In the genomic region with DNA sequence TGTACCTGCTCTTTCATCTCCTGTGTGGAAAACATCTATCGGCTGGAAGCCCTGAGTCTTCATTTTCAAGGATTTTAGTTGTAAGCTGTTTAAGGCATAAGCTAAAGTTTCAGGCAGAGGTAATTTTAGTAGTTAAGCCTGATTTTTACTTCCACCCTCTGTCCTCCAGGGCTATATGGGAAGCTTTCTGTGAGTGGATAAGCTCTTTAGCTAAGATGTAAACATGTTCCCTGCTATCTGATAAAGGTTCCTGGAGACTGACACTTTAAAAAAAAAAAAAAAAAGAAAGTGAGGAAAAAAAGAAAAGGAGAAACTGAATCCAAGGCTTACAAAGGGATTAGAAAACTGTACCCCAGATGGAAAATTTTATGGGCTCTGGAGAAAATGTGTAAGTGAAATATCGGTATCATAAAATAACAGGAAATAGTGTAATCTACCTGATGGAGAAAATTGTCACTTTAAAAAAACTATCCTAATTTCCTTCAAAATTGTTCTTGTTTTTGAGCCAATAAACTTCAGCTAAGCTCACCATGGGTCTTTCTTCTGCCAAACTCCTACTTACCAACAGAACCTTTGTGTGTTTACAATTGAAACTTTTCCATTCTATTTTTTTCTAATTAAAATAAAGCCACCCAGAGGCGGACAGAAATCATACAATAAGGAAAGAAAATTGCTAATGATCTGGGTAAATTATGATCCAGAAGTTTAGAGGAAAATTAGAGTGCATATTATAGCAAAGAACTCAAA, we compare ENCODE assay signal across 19 cellular contexts.
DNase-seq lines count a peak whose midpoint lies in the region; ATAC-seq, FAIRE-seq and TF ChIP-seq lines count a peak whose summit lies in the region.
"Had no signal": no experiment of that assay in that cellular context is flagged by ENCODE, and none has a peak within 500 bp of the region (broad histone marks: within the 10 kb centered on the region; RNA-seq: fewer than 3 reads in every experiment).

No MANE protein-coding gene starts in this region.

- POLR2A ChIA-PET in Panc1 (lab: Charles Lee) (interaction anchor here (0.6 to 0.8 kb wide), 3 partner anchors 135 to 758 kb away, joined by 3 to 4 read pairs (median 3); no protein-coding TSS in a partner anchor), HepG2 (lab: Yijun Ruan, JAX) (no interaction called here)

- H3K9me3 Mint-ChIP-seq in GM23338: no peaks in the 10 kb centered on the region
- H3K9me3 Mint-ChIP-seq in progenitor cell of endocrine pancreas (ENCODE audit: low read depth): no peaks in the 10 kb centered on the region
- H3K9me3 Mint-ChIP-seq: CD4-positive, alpha-beta memory T cell had no signal

- no peaks in the 10 kb centered on the region for H3K9me2 ChIP-seq in GM23338 (ENCODE audit: insufficient read depth)
- no peaks in the 10 kb centered on the region for H3K9me2 ChIP-seq in hepatocyte (replicated peaks; ENCODE audit: insufficient read depth)

- CTCF ChIA-PET in Panc1 (lab: Charles Lee): interaction anchor here (0.7 kb wide), 1 partner anchor 83 kb away, joined by 6 read pairs; no protein-coding TSS in a partner anchor
- CTCF ChIA-PET in HepG2 (lab: Yijun Ruan, JAX; ENCODE audit: low intra/inter-chr PET ratio, low total read pairs): no interaction called here

- H3K36me3 Mint-ChIP-seq in GM23338 (ENCODE audit: low read depth) (no peaks in the 10 kb centered on the region), progenitor cell of endocrine pancreas (ENCODE audit: insufficient read depth) (no peaks in the 10 kb centered on the region)
- H3K36me3 Mint-ChIP-seq: CD4-positive, alpha-beta memory T cell had no signal

- no peaks in the 10 kb centered on the region for H3F3A ChIP-seq in GM23338 (replicated peaks; ENCODE audit: low read depth)

- H3K4me3 ChIP-seq in GM23338 (no peak overlapping the region), Panc1 (ENCODE audit: low read depth in 2 of 2, low read length in 2 of 2) (no peak overlapping the region), hepatocyte (no peak overlapping the region), HepG2 (replicated peaks in 1 of 3; ENCODE audit: insufficient read depth in 1 of 3, low read depth in 2 of 3, low read length in 3 of 3) (no peak overlapping the region)
- H3K4me3 ChIP-seq: HAP-1 had no signal

- intact Hi-C loops in Panc1 (cut with micrococcal nuclease; ENCODE audit: unreplicated experiment): no loop called here
- intact Hi-C loops in HepG2 (cut with micrococcal nuclease; ENCODE audit: unreplicated experiment): no loop called here

- H3K9ac ChIP-seq in HepG2 (ENCODE audit: insufficient read depth, low read depth, low read length): no peak overlapping the region

- no peak for TF ChIP-seq POLR2A in HepG2 (IDR thresholded peaks at IDR 0.05; ENCODE audit: insufficient read depth in 1 of 2, low read depth in 2 of 2, low read length in 2 of 2)

- H3K27me3 ChIP-seq in GM23338 (ENCODE audit: insufficient read depth) (no peaks in the 10 kb centered on the region), Panc1 (ENCODE audit: control insufficient read depth, insufficient read depth, low read length) (no peaks in the 10 kb centered on the region), hepatocyte (no peaks in the 10 kb centered on the region), HepG2 (ENCODE audit: control insufficient read depth in 1 of 2, insufficient read depth in 2 of 2, low read length in 2 of 2) (no peaks in the 10 kb centered on the region)

- no TSS peak for BruUV-seq in Panc1 (replicated peaks; lab: Mats Ljungman, UMichigan)
- no TSS peak for BruUV-seq in HepG2 (replicated peaks; lab: Mats Ljungman, UMichigan)

- H3K36me3 ChIP-seq in GM23338 (ENCODE audit: insufficient read depth) (no peaks in the 10 kb centered on the region), Panc1 (ENCODE audit: control insufficient read depth, insufficient read depth, low read length) (no peaks in the 10 kb centered on the region), hepatocyte (replicated peaks; ENCODE audit: insufficient read depth, low read depth) (no peaks in the 10 kb centered on the region), HepG2 (replicated peaks in 1 of 2; ENCODE audit: control insufficient read depth in 1 of 2, insufficient read depth in 2 of 2, low read length in 2 of 2) (no peaks in the 10 kb centered on the region)
- H3K36me3 ChIP-seq: HAP-1 had no signal

- H3K4me1 Mint-ChIP-seq in GM23338: peaks cover 2% of the 10 kb centered on the region; the same call in 1 of the 3 replicates
- H3K4me1 Mint-ChIP-seq in progenitor cell of endocrine pancreas (ENCODE audit: low read depth): peaks cover 30% of the 10 kb centered on the region
- H3K4me1 Mint-ChIP-seq: B cell; CD4-positive, alpha-beta memory T cell had no signal

- H3K27ac Mint-ChIP-seq in GM23338 (no peak overlapping the region; the same call in 1 of the 2 replicates), progenitor cell of endocrine pancreas (peak overlapping the region; percentile 17)
- H3K27ac Mint-ChIP-seq: B cell; CD4-positive, alpha-beta memory T cell had no signal

- no peak for ATAC-seq in GM23338
- no peak for ATAC-seq in Panc1
- no peak for ATAC-seq in HepG2
- ATAC-seq in GM19324 (IDR thresholded peaks at IDR 0.05; ENCODE audit: low FRiP score, unreplicated experiment): no peak

- no peaks in the 10 kb centered on the region for H3K79me2 ChIP-seq in GM23338 (replicated peaks; ENCODE audit: insufficient read depth)
- no peaks in the 10 kb centered on the region for H3K79me2 ChIP-seq in hepatocyte
- no peaks in the 10 kb centered on the region for H3K79me2 ChIP-seq in HepG2 (ENCODE audit: insufficient read depth, low read length)

- TF ChIP-seq CTCF in GM23338 (conservative IDR thresholded peaks at IDR 0.05; ENCODE audit: low read depth in 2 of 2) (no peak), Panc1 (IDR thresholded peaks at IDR 0.05) (no peak), hepatocyte (IDR thresholded peaks at IDR 0.05; ENCODE audit: poor library complexity) (no peak), progenitor cell of endocrine pancreas (IDR thresholded peaks at IDR 0.05; ENCODE audit: unreplicated experiment) (no peak), HepG2 (CRISPR knock-in tag; IDR thresholded peaks at IDR 0.05) (no peak)

- in situ Hi-C loops in Panc1 (cut with HindIII; ENCODE audit: low pct_unique_long_range_greater_than_20kb, low sequenced_read_pairs) (no loop called here), HepG2 (cut with HindIII; ENCODE audit: extremely low pct_ligation_motif_present, low pct_unique_long_range_greater_than_20kb) (no loop called here)

- H3K9me3 ChIP-seq in Panc1 (ENCODE audit: control insufficient read depth, insufficient read depth, low read depth, low read length) (no peaks in the 10 kb centered on the region), hepatocyte (ENCODE audit: low read depth) (no peaks in the 10 kb centered on the region), HepG2 (ENCODE audit: low read length) (no peaks in the 10 kb centered on the region)
- H3K9me3 ChIP-seq: HAP-1 had no signal

- no peak for DNase-seq in GM23338 (ENCODE audit: low spot score)
- DNase-seq in Panc1 (ENCODE audit: low read depth, low spot score): no peak
- DNase-seq in hepatocyte (ENCODE audit: low spot score): no peak
- DNase-seq in progenitor cell of endocrine pancreas (ENCODE audit: low spot score, unreplicated experiment): no peak
- DNase-seq in nucleus accumbens (lab: John Stamatoyannopoulos, UW): no peak
- DNase-seq in HepG2 (ENCODE audit: low spot score): no peak
- no peak for DNase-seq in amygdala (lab: John Stamatoyannopoulos, UW)
- DNase-seq: CD4-positive, alpha-beta memory T cell; DMS 273 treated with DMSO at 0.1 percent for 48 hours; MV-4-11; NCI-H1417 treated with DMSO at 0.1 percent for 48 hours; NCI-H2029; NCI-H2171 treated with DMSO at 0.1 percent for 48 hours; NCI-H510A; SHP77 had no signal

- no peak overlapping the region for H3K4me3 Mint-ChIP-seq in GM23338
- H3K4me3 Mint-ChIP-seq in progenitor cell of endocrine pancreas (ENCODE audit: low read depth): no peak overlapping the region
- H3K4me3 Mint-ChIP-seq: B cell; CD4-positive, alpha-beta memory T cell had no signal

- H4K20me1 ChIP-seq in GM23338 (replicated peaks; ENCODE audit: insufficient read depth) (no peaks in the 10 kb centered on the region), hepatocyte (ENCODE audit: insufficient read depth, poor library complexity, severe bottlenecking) (no peaks in the 10 kb centered on the region), HepG2 (ENCODE audit: insufficient read depth, low read length) (no peaks in the 10 kb centered on the region)

- WGBS in hepatocyte (ENCODE audit: low lambda C conversion rate, missing lambda C conversion rate): 44% methylated on average over 3 of the region's 3 CpGs
- 60% methylated on average over 3 of the region's 3 CpGs for WGBS in HepG2 (ENCODE audit: low lambda C conversion rate)

- H3K27ac ChIP-seq in GM23338 (ENCODE audit: low read depth) (0 out of 2 replicates have a peak overlapping the region, but pooled peaks have one; percentile 24), Panc1 (ENCODE audit: low read length) (peak overlapping the region; percentile 68; the same call in 1 of the 2 replicates), hepatocyte (peak overlapping the region; percentile 51), HepG2 (ENCODE audit: extremely low read length, insufficient read depth, low read length) (no peak overlapping the region)

- TF ChIP-seq RAD21 in HepG2 (CRISPR knock-in tag; IDR thresholded peaks at IDR 0.05): no peak

- no peak for FAIRE-seq in HepG2 (lab: Jason Lieb, UNC)
- FAIRE-seq: RCC 7860 had no signal

- TF ChIP-seq EP300 in HepG2 (IDR thresholded peaks at IDR 0.05; ENCODE audit: low read depth in 2 of 2, low read length in 2 of 2) (no peak), HepG2 (CRISPR knock-in tag; IDR thresholded peaks at IDR 0.05; ENCODE audit: borderline replicate concordance) (no peak)

- H3K4me2 ChIP-seq in GM23338 (no peak overlapping the region), hepatocyte (peak overlapping the region; percentile 43), HepG2 (ENCODE audit: low read depth, low read length) (no peak overlapping the region)

- peak overlapping the region; percentile 81 for H2AFZ ChIP-seq in GM23338
- H2AFZ ChIP-seq in hepatocyte: peak overlapping the region; percentile 18
- H2AFZ ChIP-seq in HepG2 (ENCODE audit: low read length): no peak overlapping the region

- peaks cover 2% of the 10 kb centered on the region for H3K27me3 Mint-ChIP-seq in GM23338 (ENCODE audit: insufficient read depth, low read depth, poor library complexity)
- no peaks in the 10 kb centered on the region for H3K27me3 Mint-ChIP-seq in progenitor cell of endocrine pancreas

- H3K4me1 ChIP-seq in GM23338 (ENCODE audit: insufficient read depth) (no peaks in the 10 kb centered on the region), Panc1 (ENCODE audit: control insufficient read depth, insufficient read depth, low read length) (peaks cover 11% of the 10 kb centered on the region; the same call in 1 of the 2 replicates), hepatocyte (ENCODE audit: insufficient read depth) (peaks cover 11% of the 10 kb centered on the region), HepG2 (ENCODE audit: insufficient read depth, low read length) (0 out of 2 replicates have a peak, but pooled peaks cover 4% of the 10 kb centered on the region)

TF ChIP-seq in GM23338, 12 proteins besides CTCF, POLR2A, EP300 and RAD21 (continues in another document):
- no peak for TF ChIP-seq POLR2AphosphoS5 (IDR thresholded peaks at IDR 0.05; ENCODE audit: low read depth)
- TF ChIP-seq STAT1 (IDR thresholded peaks at IDR 0.05; ENCODE audit: unreplicated experiment): no peak

TF ChIP-seq in HepG2, 621 proteins besides CTCF, POLR2A, EP300 and RAD21:
- no peak for TF ChIP-seq NFKB2 (CRISPR knock-in tag; IDR thresholded peaks at IDR 0.05; ENCODE audit: borderline replicate concordance)
